In the genomic region with DNA sequence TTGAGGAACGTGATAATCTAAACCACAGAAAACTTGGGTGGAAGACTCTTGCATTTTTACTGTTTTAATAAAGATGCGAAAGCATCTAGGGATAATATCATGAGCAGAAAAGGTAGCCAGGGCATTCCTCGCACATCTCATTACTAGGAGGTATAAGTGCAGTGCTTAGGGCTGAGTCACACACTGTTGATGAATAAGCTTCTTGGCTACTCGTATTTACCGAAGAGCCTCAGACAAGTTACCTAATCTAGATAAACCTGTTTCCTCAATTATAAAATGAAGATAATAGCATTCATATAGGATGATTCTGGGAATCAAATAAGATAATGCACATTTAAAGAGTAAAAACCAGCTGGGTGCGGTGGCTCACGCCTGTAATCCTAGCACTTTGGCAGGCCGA, we compare ENCODE assay signal across 9 cellular contexts. TPM values are rescaled to one million over a fixed set of nuclear protein-coding genes. Genes with fewer than 3 reads are reported as not detected.
DNase-seq lines count a peak whose midpoint lies in the region; ATAC-seq lines count a peak whose summit lies in the region.
"Had no signal": no experiment of that assay in that cellular context is flagged by ENCODE, and none has a peak within 500 bp of the region (broad histone marks: within the 10 kb centered on the region; RNA-seq: fewer than 3 reads in every experiment).

No MANE protein-coding gene starts in this region.

- no peaks in the 10 kb centered on the region for H3K9me3 Mint-ChIP-seq in activated naive CD4-positive, alpha-beta T cell treated with anti-CD3 and anti-CD28 coated beads for 36 hours
- no peaks in the 10 kb centered on the region for H3K9me3 Mint-ChIP-seq in stimulated activated effector memory CD8-positive, alpha-beta T cell treated with anti-CD3 and anti-CD28 coated beads, Interleukin-12 subunit alpha, Interleukin-12 subunit beta, amount 100 ng/mL, for 72 hours

- H3K27me3 Mint-ChIP-seq in activated naive CD4-positive, alpha-beta T cell treated with anti-CD3 and anti-CD28 coated beads for 36 hours (ENCODE audit: low read depth): peaks cover 13% of the 10 kb centered on the region

- peak overlapping the region; percentile 65 for H3K27ac ChIP-seq in epithelial cell of prostate

- peak overlapping the region; percentile 84 for H3K4me3 Mint-ChIP-seq in activated naive CD4-positive, alpha-beta T cell treated with anti-CD3 and anti-CD28 coated beads for 36 hours
- peak overlapping the region; percentile 81 for H3K4me3 Mint-ChIP-seq in stimulated activated effector memory CD8-positive, alpha-beta T cell treated with anti-CD3 and anti-CD28 coated beads, Interleukin-12 subunit alpha, Interleukin-12 subunit beta, amount 100 ng/mL, for 72 hours

- no peaks in the 10 kb centered on the region for H3K36me3 Mint-ChIP-seq in activated naive CD4-positive, alpha-beta T cell treated with anti-CD3 and anti-CD28 coated beads for 36 hours (ENCODE audit: low read depth)
- H3K36me3 Mint-ChIP-seq in stimulated activated effector memory CD8-positive, alpha-beta T cell treated with anti-CD3 and anti-CD28 coated beads, Interleukin-12 subunit alpha, Interleukin-12 subunit beta, amount 100 ng/mL, for 72 hours: peaks cover 43% of the 10 kb centered on the region

- CTCF ChIA-PET in activated naive CD4-positive, alpha-beta T cell treated with anti-CD3 and anti-CD28 coated beads for 36 hours (lab: Charles Lee): interaction anchor here (0.8 to 2.4 kb wide), 3 partner anchors 9 to 119 kb away, joined by 3 to 10 read pairs (median 5); no protein-coding TSS in a partner anchor

- intact Hi-C loops in activated naive CD4-positive, alpha-beta T cell treated with anti-CD3 and anti-CD28 coated beads for 36 hours (cut with micrococcal nuclease): loop anchor here (1.0 to 5.0 kb wide), 5 partner anchors 20 to 149 kb away; partner anchors contain the start of gene TDP2

- H3K27ac Mint-ChIP-seq in activated naive CD4-positive, alpha-beta T cell treated with anti-CD3 and anti-CD28 coated beads for 36 hours: no peak overlapping the region
- peak overlapping the region; percentile 90 for H3K27ac Mint-ChIP-seq in stimulated activated effector memory CD8-positive, alpha-beta T cell treated with anti-CD3 and anti-CD28 coated beads, Interleukin-12 subunit alpha, Interleukin-12 subunit beta, amount 100 ng/mL, for 72 hours

- H3K4me1 Mint-ChIP-seq in activated naive CD4-positive, alpha-beta T cell treated with anti-CD3 and anti-CD28 coated beads for 36 hours (ENCODE audit: low read depth): peaks cover 13% of the 10 kb centered on the region
- H3K4me1 Mint-ChIP-seq in stimulated activated effector memory CD8-positive, alpha-beta T cell treated with anti-CD3 and anti-CD28 coated beads, Interleukin-12 subunit alpha, Interleukin-12 subunit beta, amount 100 ng/mL, for 72 hours: peaks cover 16% of the 10 kb centered on the region

- no peak for ATAC-seq in stimulated activated effector memory CD8-positive, alpha-beta T cell treated with anti-CD3 and anti-CD28 coated beads, Interleukin-12 subunit alpha, Interleukin-12 subunit beta, amount 100 ng/mL, for 72 hours
- no peak for ATAC-seq in HG02678 (IDR thresholded peaks at IDR 0.05; ENCODE audit: unreplicated experiment)

- DNase-seq in activated naive CD4-positive, alpha-beta T cell treated with anti-CD3 and anti-CD28 coated beads for 36 hours: no peak
- no peak for DNase-seq in activated naive CD4-positive, alpha-beta T cell treated with anti-CD3 and anti-CD28 coated beads, Interleukin-2, amount 50 U/mL, for 16 hours
- DNase-seq in RKO (ENCODE audit: low spot score) (peak; percentile 34), epithelial cell of prostate (ENCODE audit: low read depth, low spot score) (peak; percentile 62), cerebellar cortex (ENCODE audit: low spot score) (no peak), HUDEP-2 (lab: John Stamatoyannopoulos, UW; ENCODE audit: unreplicated experiment in 76 of 76) (no peak)
- no peak for DNase-seq in stimulated activated effector memory CD8-positive, alpha-beta T cell treated with anti-CD3 and anti-CD28 coated beads, Interleukin-12 subunit alpha, Interleukin-12 subunit beta, amount 100 ng/mL, for 72 hours (ENCODE audit: low spot score in 2 of 2)
- DNase-seq: sigmoid colon had no signal

RNA-seq across cellular contexts. Expression of gene KIAA0319, which starts 0.8 kb away (rescaled TPM):
- under 1 TPM; 0.07 to 0.10 TPM for total RNA-seq in activated naive CD4-positive, alpha-beta T cell treated with anti-CD3 and anti-CD28 coated beads for 36 hours

RNA-seq across cellular contexts. Expression of gene TDP2, which starts 19.9 kb away (rescaled TPM):
- total RNA-seq in activated naive CD4-positive, alpha-beta T cell treated with anti-CD3 and anti-CD28 coated beads for 36 hours: 10 to 100 TPM; 41.5 to 44.2 TPM

RNA-seq across cellular contexts. Expression of gene ACOT13, which starts 20.1 kb away (rescaled TPM):
- total RNA-seq in activated naive CD4-positive, alpha-beta T cell treated with anti-CD3 and anti-CD28 coated beads for 36 hours: 10 to 100 TPM; 34.0 to 36.1 TPM

Comparison
In these comparisons a context has a peak if more than half of its experiments do, and no peak if none do; other contexts are left out.
1. DNase-seq: peak in RKO (single experiment) and epithelial cell of prostate (single experiment); none in activated naive CD4-positive, alpha-beta T cell treated with anti-CD3 and anti-CD28 coated beads for 36 hours (single experiment), activated naive CD4-positive, alpha-beta T cell treated with anti-CD3 and anti-CD28 coated beads, Interleukin-2, amount 50 U/mL, for 16 hours (single experiment), stimulated activated effector memory CD8-positive, alpha-beta T cell treated with anti-CD3 and anti-CD28 coated beads, Interleukin-12 subunit alpha, Interleukin-12 subunit beta, amount 100 ng/mL, for 72 hours (0 of 2), cerebellar cortex (single experiment) and HUDEP-2 (0 of 76).